Comparison of ENCODE assay signal across 39 cellular contexts in the genomic region with DNA sequence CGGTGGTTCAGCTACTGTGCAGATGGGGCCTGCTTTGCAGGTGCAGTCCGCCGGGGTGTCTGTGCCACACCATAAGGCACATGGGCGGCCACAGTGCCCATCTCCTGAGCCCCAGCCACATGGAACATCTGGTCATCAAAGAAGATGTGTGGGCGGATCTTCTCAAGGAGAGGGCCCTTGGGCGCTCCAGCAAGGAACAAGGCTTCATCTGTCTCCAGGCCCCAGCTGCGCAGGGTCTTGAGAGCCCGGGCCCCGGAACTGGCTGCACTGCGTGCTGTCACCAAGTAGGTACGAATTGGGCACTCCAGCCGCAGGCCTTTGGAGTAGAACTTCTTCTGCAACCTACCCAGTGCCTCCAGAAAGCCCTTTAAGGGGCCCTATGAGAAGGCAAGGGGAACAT. TPM values are rescaled to one million over a fixed set of nuclear protein-coding genes. Genes with fewer than 3 reads are reported as not detected.
"Had no signal": no experiment of that assay in that cellular context is flagged by ENCODE, and none has a peak within 500 bp of the region (broad histone marks: within the 10 kb centered on the region; RNA-seq: fewer than 3 reads in every experiment).

No MANE protein-coding gene starts in this region.

- H3K9me3 ChIP-seq: MG63 had no signal

- H3K27me3 ChIP-seq: MG63 had no signal

- DNase-seq: Karpas-422, Kasumi-1, MG63, MM.1S, MV-4-11, NCI-H1048, NCI-H1092, NCI-H1092 treated with DMSO at 0.1 percent for 48 hours, NCI-H1105, NCI-H1105 treated with DMSO at 0.1 percent for 48 hours, NCI-H1417, NCI-H1417 treated with DMSO at 0.1 percent for 48 hours, NCI-H1436, NCI-H1436 treated with DMSO at 0.1 percent for 48 hours, NCI-H146, NCI-H1694, NCI-H1694 treated with DMSO at 0.1 percent for 48 hours, NCI-H187, NCI-H187 treated with DMSO at 0.1 percent for 48 hours, NCI-H1930, NCI-H2029, NCI-H2029 treated with DMSO at 0.1 percent for 48 hours, NCI-H2081, NCI-H2081 treated with DMSO at 0.1 percent for 48 hours, NCI-H2107, NCI-H2171, NCI-H2171 treated with DMSO at 0.1 percent for 48 hours, NCI-H2227 treated with DMSO at 0.1 percent for 48 hours, NCI-H226, NCI-H345, NCI-H446, NCI-H446 treated with DMSO at 0.1 percent for 48 hours, NCI-H510A, NCI-H510A treated with DMSO at 0.1 percent for 48 hours, NCI-H524 treated with DMSO at 0.1 percent for 48 hours had no signal

- H3K36me3 ChIP-seq: MG63 had no signal

- H3K4me3 ChIP-seq: MG63 had no signal

RNA-seq across cellular contexts. Expression of a gene that starts 12.8 kb away (rescaled TPM):
- total RNA-seq: LHCN-M2, M059J, MCF 10A, NCI-H460 had no signal

RNA-seq across cellular contexts. Expression of a gene that starts 19.7 kb away (rescaled TPM):
- total RNA-seq: MCF 10A had no signal

RNA-seq across cellular contexts. Expression of a gene that starts 32.1 kb away (rescaled TPM):
- total RNA-seq: MCF 10A had no signal
